Comparison of ENCODE assay signal across 8 cellular contexts in genomic region chr2:203238711-203239526, GRCh38. TPM values are rescaled to one million over a fixed set of nuclear protein-coding genes. Genes with fewer than 3 reads are reported as not detected.
DNase-seq lines count a peak whose midpoint lies in the region; ATAC-seq and TF ChIP-seq lines count a peak whose summit lies in the region.

Gene CYP20A1, plus strand, starts transcription at chr2:203239018. Its CDS starts 45 bp downstream, at chr2:203239063.

- peak within 1 kb of the TSS; percentile 92 for H3K4me3 Mint-ChIP-seq in GM23338
- peak within 1 kb of the TSS; percentile 100 for H3K4me3 Mint-ChIP-seq in natural killer cell

- peaks cover 10% of the 10 kb centered on the region for H3K27me3 Mint-ChIP-seq in GM23338 (ENCODE audit: insufficient read depth, low read depth, poor library complexity)
- H3K27me3 Mint-ChIP-seq in natural killer cell (ENCODE audit: low read depth in 2 of 2), result no peaks in the 10 kb centered on the region

- no peaks in the 10 kb centered on the region for H3K27me3 ChIP-seq in GM23338 (ENCODE audit: insufficient read depth)

- H3K4me1 Mint-ChIP-seq in GM23338 (peaks cover 5% of the 10 kb centered on the region), natural killer cell (peaks cover 29 to 41% of the 10 kb centered on the region in 2 donors)

- H3K36me3 Mint-ChIP-seq in GM23338 (ENCODE audit: low read depth) (peaks cover 17% of the 10 kb centered on the region), natural killer cell (no peaks in the 10 kb centered on the region)

- peak within 1 kb of the TSS; percentile 99 for H3K27ac ChIP-seq in GM23338 (ENCODE audit: low read depth)

- no peaks in the 10 kb centered on the region for H3K36me3 ChIP-seq in GM23338 (ENCODE audit: insufficient read depth)

- no peaks in the 10 kb centered on the region for H4K20me1 ChIP-seq in GM23338 (replicated peaks; ENCODE audit: insufficient read depth)

- H3K4me1 ChIP-seq in GM23338 (ENCODE audit: insufficient read depth), result no peaks in the 10 kb centered on the region; the same call in 1 of the 2 replicates

- TF ChIP-seq CTCF in GM23338 (conservative IDR thresholded peaks at IDR 0.05; ENCODE audit: low read depth in 2 of 2) (peak; percentile 11 to 44; a peak in 2 of 4 replicates), fibroblast of mammary gland (conservative IDR thresholded peaks at IDR 0.05; ENCODE audit: control insufficient read depth, insufficient read depth, low read depth, low read length) (peak; percentile 30), natural killer cell (IDR thresholded peaks at IDR 0.05) (no peak)

- intact Hi-C loops in natural killer cell (cut with micrococcal nuclease), result loop anchor here (1.0 to 5.0 kb wide), 4 partner anchors 225 to 1787 kb away; partner anchors contain the start of genes BMPR2, NBEAL1, STRADB and TRAK2

- peak within 1 kb of the TSS; percentile 93 for H3K4me2 ChIP-seq in GM23338

- 0 out of 2 replicates have a peak, but pooled peaks cover 5% of the 10 kb centered on the region for H3F3A ChIP-seq in GM23338 (replicated peaks; ENCODE audit: low read depth)

- H3K9me2 ChIP-seq in GM23338 (ENCODE audit: insufficient read depth), result peaks cover 3% of the 10 kb centered on the region; the same call in 1 of the 2 replicates

- peak within 1 kb of the TSS; percentile 98 for H2AFZ ChIP-seq in GM23338

- H3K27ac Mint-ChIP-seq in GM23338 (peak within 1 kb of the TSS; percentile 97), natural killer cell (peak within 1 kb of the TSS; percentile 90 to 100)

- H3K4me3 ChIP-seq in GM23338 (peak within 1 kb of the TSS; percentile 85), fibroblast of mammary gland (ENCODE audit: control insufficient read depth, low read depth, low read length) (peak within 1 kb of the TSS; percentile 94)

- DNase-seq in EH (ENCODE audit: low read depth) (peak; percentile 96), GM23338 (ENCODE audit: low spot score) (peak; percentile 96), LHCN-M2 (ENCODE audit: low read depth) (peak; percentile 93), RPMI7951 (ENCODE audit: low read depth) (peak; percentile 95), fibroblast of mammary gland (ENCODE audit: low read depth) (peak; percentile 92), natural killer cell (peak; percentile 98)
- peak; percentile 94 to 97 for DNase-seq in activated T-helper 1 cell treated with anti-CD3 and anti-CD28 coated beads, Interleukin-2, amount 50 U/mL, for 16 hours (ENCODE audit: low read depth in 1 of 2, low spot score in 1 of 2)
- DNase-seq in stimulated activated naive CD4-positive, alpha-beta T cell treated with Interleukin-2 at 50 U/mL for 16 hours (lab: John Stamatoyannopoulos, UW), result peak; percentile 97

- ATAC-seq in GM23338 (peak; percentile 92), natural killer cell (peak; percentile 79 to 93 (median 83))

- H3K79me2 ChIP-seq in GM23338 (replicated peaks; ENCODE audit: insufficient read depth), result peaks cover 31% of the 10 kb centered on the region

- H3K9me3 Mint-ChIP-seq in GM23338, result no peaks in the 10 kb centered on the region; the same call in 2 of the 3 replicates
- no peaks in the 10 kb centered on the region for H3K9me3 Mint-ChIP-seq in natural killer cell

TF ChIP-seq in GM23338, 12 proteins besides CTCF, POLR2A, EP300 and RAD21 (continues in another document):
- TF ChIP-seq ZNF114 (CRISPR knock-in tag; IDR thresholded peaks at IDR 0.05) (no peak), POLR2AphosphoS5 (IDR thresholded peaks at IDR 0.05; ENCODE audit: low read depth) (peak; percentile 84), NANOG (IDR thresholded peaks at IDR 0.05; ENCODE audit: borderline replicate concordance) (no peak), JUNB (IDR thresholded peaks at IDR 0.05; ENCODE audit: unreplicated experiment) (no peak), EZH2 (IDR thresholded peaks at IDR 0.05; ENCODE audit: low read depth, unreplicated experiment) (no peak), STAT1 (IDR thresholded peaks at IDR 0.05; ENCODE audit: unreplicated experiment) (no peak), EZH2phosphoT487 (IDR thresholded peaks at IDR 0.05; ENCODE audit: unreplicated experiment) (no peak), ZNF462 (CRISPR knock-in tag; IDR thresholded peaks at IDR 0.05) (no peak), CREB1 (CRISPR knock-in tag; IDR thresholded peaks at IDR 0.05; ENCODE audit: low read depth) (no peak; the same call in 1 of the 2 replicates)

RNA-seq across cellular contexts. Expression of gene CYP20A1, which starts in this region (rescaled TPM):
- total RNA-seq in GM23338 (2014; rRNA removed; shearing (Covaris generic)), result 18.5 and 21.0 TPM in 2 replicates
- 12.2 and 17.0 TPM in 2 replicates for polyA plus RNA-seq in GM23338 (2016; fragmentation: Nextera tagmentation; extraction: Ambion mirVana)
- total RNA-seq in LHCN-M2 (2014; rRNA removed) (24.8 and 26.1 TPM in 2 replicates), natural killer cell (10 to 100 TPM; 19.8 to 31.9 (median 30.7) TPM)
- polyA plus RNA-seq in LHCN-M2 (2012), result 9.3 TPM
- total RNA-seq in RPMI7951 (2014; rRNA removed; shearing (Covaris generic)), result 31.4 and 31.8 TPM in 2 replicates

Comparison
In these comparisons a context has a peak if more than half of its experiments do, and no peak if none do; other contexts are left out.
1. Peak in every context shown above with its lines: DNase-seq, ATAC-seq, H3K4me3 ChIP-seq and H3K27ac ChIP-seq.